Comparison of ENCODE assay signal across 8 cellular contexts in the genomic region with DNA sequence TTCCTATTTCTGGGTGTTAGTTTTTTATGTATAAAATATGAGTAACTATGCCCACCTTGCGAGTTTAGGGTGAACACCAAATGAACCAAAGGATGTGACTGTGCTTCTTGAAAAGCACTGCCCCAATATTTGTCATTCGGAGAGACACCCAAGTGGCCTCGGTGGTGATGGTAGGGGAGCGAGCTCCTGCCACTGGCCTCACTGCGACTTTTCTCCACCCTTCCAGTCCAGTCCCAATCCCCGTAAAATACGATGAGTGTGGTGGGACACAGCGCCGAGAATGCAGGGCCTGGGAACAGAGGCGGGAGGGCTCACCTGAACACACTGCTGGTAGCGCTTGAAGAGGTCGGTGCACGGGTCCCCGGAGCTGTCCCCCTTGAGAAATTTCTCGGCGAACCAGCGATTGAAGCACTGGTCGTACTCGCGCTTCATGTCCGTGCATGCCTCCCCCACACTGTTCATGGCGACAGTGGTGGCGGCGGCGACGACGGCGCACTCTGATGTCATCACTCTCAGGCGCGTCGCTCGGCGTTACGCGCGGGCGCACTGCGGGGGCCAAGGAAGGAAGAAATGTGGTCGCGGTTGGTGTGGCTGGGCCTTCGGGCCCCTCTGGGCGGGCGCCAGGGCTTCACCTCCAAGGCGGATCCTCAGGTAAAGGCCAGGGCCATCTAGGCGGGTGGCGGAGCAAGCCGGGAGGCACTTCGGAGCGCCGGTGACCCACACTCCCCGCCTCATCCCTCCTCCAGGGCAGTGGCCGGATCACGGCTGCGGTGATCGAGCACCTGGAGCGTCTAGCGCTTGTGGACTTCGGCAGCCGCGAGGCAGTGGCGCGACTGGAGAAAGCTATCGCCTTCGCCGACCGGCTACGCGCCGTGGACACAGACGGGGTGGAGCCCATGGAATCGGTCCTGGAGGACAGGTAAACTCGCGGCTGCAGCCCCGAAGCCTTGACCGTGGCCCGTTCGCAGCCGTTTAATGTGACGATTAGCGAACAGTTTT. TPM values are rescaled to one million over a fixed set of nuclear protein-coding genes. Genes with fewer than 3 reads are reported as not detected.
A peak's percentile ranks its signal among the peaks of the same experiment; 100 is the strongest.
DNase-seq lines count a peak whose midpoint lies in the region; ATAC-seq and TF ChIP-seq lines count a peak whose summit lies in the region.

A gene with protein sequence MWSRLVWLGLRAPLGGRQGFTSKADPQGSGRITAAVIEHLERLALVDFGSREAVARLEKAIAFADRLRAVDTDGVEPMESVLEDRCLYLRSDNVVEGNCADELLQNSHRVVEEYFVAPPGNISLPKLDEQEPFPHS (plus strand): TSS at position 534 of the 999 bp plus-strand sequence. CDS start 37 bp downstream, at position 571.
A gene (minus strand): TSS at position 474 of the 999 bp plus-strand sequence. CDS start 12 bp downstream, at position 462.

- under 1% methylated on average over 76 of the region's 80 CpGs for WGBS in smooth muscle cell (ENCODE audit: low lambda C conversion rate)

- H3F3A ChIP-seq in smooth muscle cell (ENCODE audit: low read depth) = peaks cover 7% of the 10 kb centered on the region

- DNase-seq in NCI-H2171 (lab: John Stamatoyannopoulos, UW) (peak; percentile 77), breast epithelium (ENCODE audit: low spot score in 2 of 2) (peak; percentile 74 to 83), immature natural killer cell (peak; percentile 88 to 89 (median 88)), smooth muscle cell (lab: John Stamatoyannopoulos, UW; ENCODE audit: unreplicated experiment) (peak; percentile 70)

- no peaks in the 10 kb centered on the region for H3K9me3 Mint-ChIP-seq in immature natural killer cell

- no peaks in the 10 kb centered on the region for H3K27me3 ChIP-seq in ACC112 (ENCODE audit: insufficient read depth, low read length)
- no peaks in the 10 kb centered on the region for H3K27me3 ChIP-seq in breast epithelium
- H3K27me3 ChIP-seq in smooth muscle cell (ENCODE audit: low read depth) = no peaks in the 10 kb centered on the region

- H3K36me3 Mint-ChIP-seq in immature natural killer cell = peaks cover 0 to 11% (median 4%) of the 10 kb centered on the region in 3 donors

- H3K27ac ChIP-seq in ACC112 (ENCODE audit: low read depth, low read length) = peak within 1 kb of the TSS; percentile 27; the same call in 1 of the 2 replicates
- H3K27ac ChIP-seq in breast epithelium = peak within 1 kb of the TSS; percentile 93 to 97
- peak within 1 kb of the TSS; percentile 89 for H3K27ac ChIP-seq in smooth muscle cell (ENCODE audit: low read depth)

- peak; percentile 73 for TF ChIP-seq POLR2A in breast epithelium (IDR thresholded peaks at IDR 0.05)

- H3K36me3 ChIP-seq in ACC112 (ENCODE audit: insufficient read depth, low read length) (peaks cover 10% of the 10 kb centered on the region), breast epithelium (no peaks in the 10 kb centered on the region), smooth muscle cell (ENCODE audit: low read depth) (no peaks in the 10 kb centered on the region)

- peak within 1 kb of the TSS; percentile 45 for H2AFZ ChIP-seq in ACC112 (ENCODE audit: low read length, unreplicated experiment)
- H2AFZ ChIP-seq in smooth muscle cell (ENCODE audit: low read depth) = peak within 1 kb of the TSS; percentile 76

- ATAC-seq in GM18867 (IDR thresholded peaks at IDR 0.05; ENCODE audit: unreplicated experiment) (peak; percentile 90), HG03095 (IDR thresholded peaks at IDR 0.05; ENCODE audit: unreplicated experiment) (peak; percentile 64)

- H3K4me1 ChIP-seq in ACC112 (ENCODE audit: control insufficient read depth, insufficient read depth, low read length, unreplicated experiment) (peaks cover 11% of the 10 kb centered on the region), breast epithelium (peaks cover 0 to 15% of the 10 kb centered on the region in 2 donors), smooth muscle cell (ENCODE audit: low read depth) (peaks cover 9% of the 10 kb centered on the region)

- peaks cover 6 to 13% (median 6%) of the 10 kb centered on the region in 3 donors for H3K27me3 Mint-ChIP-seq in immature natural killer cell (ENCODE audit: low read depth in 3 of 3)

- H3K4me3 Mint-ChIP-seq in immature natural killer cell = peak within 1 kb of the TSS; percentile 96 to 99 (median 98)

- H3K9me3 ChIP-seq in breast epithelium = no peaks in the 10 kb centered on the region
- H3K9me3 ChIP-seq in smooth muscle cell (replicated peaks; ENCODE audit: low read depth) = no peaks in the 10 kb centered on the region

- H3K9ac ChIP-seq in smooth muscle cell (ENCODE audit: low read depth) = peak within 1 kb of the TSS; percentile 90

- intact Hi-C loops in breast epithelium (cut with DNase I; ENCODE audit: low total_unique reads) = loop anchor here (5.0 kb wide), 1 partner anchor 1476 kb away; no protein-coding TSS in a partner anchor

- H3K4me1 Mint-ChIP-seq in immature natural killer cell = peaks cover 29 to 42% of the 10 kb centered on the region in 2 donors

- H3K4me3 ChIP-seq in ACC112 (ENCODE audit: low read depth, low read length) = peak within 1 kb of the TSS; percentile 85
- H3K4me3 ChIP-seq in WI38 (ENCODE audit: low read depth, low read length) = peak within 1 kb of the TSS; percentile 100
- peak within 1 kb of the TSS; percentile 90 to 99 (median 97) for H3K4me3 ChIP-seq in breast epithelium
- H3K4me3 ChIP-seq in smooth muscle cell = peak within 1 kb of the TSS; percentile 80

- H3K79me2 ChIP-seq in ACC112 (ENCODE audit: control insufficient read depth, insufficient read depth, low read length, unreplicated experiment) = peaks cover 56% of the 10 kb centered on the region
- H3K79me2 ChIP-seq in smooth muscle cell (ENCODE audit: low read depth) = peaks cover 63% of the 10 kb centered on the region

- H3K27ac Mint-ChIP-seq in immature natural killer cell = peak within 1 kb of the TSS; percentile 94 to 99 (median 98)

- TF ChIP-seq CTCF in WI38 (IDR thresholded peaks at IDR 0.05; ENCODE audit: low read depth, low read length) (no peak), breast epithelium (IDR thresholded peaks at IDR 0.05) (no peak), smooth muscle cell (IDR thresholded peaks at IDR 0.05; ENCODE audit: borderline replicate concordance, insufficient read depth, poor library complexity, severe bottlenecking) (no peak)

- peak within 1 kb of the TSS; percentile 94 for H3K4me2 ChIP-seq in smooth muscle cell

- no peaks in the 10 kb centered on the region for H4K20me1 ChIP-seq in smooth muscle cell (ENCODE audit: low read depth)

RNA-seq across cellular contexts. Expression of the first gene that starts in this region (rescaled TPM):
- 10 to 100 TPM; 26.5 to 35.8 (median 32.5) TPM for total RNA-seq in breast epithelium
- 10 to 100 TPM in 2 of 3 donors, 1 to 10 TPM in 1; 8.3 to 26.7 (median 23.3) TPM for polyA plus RNA-seq in immature natural killer cell
- 13.4 and 22.2 TPM in 2 replicates for total RNA-seq in smooth muscle cell
- polyA plus RNA-seq in smooth muscle cell = 9.8 and 10.3 TPM in 2 replicates

RNA-seq across cellular contexts. Expression of the second gene that starts in this region (rescaled TPM):
- total RNA-seq in breast epithelium (10 to 100 TPM; 10.2 to 21.3 (median 13.0) TPM), smooth muscle cell (47.1 and 54.8 TPM in 2 replicates)
- polyA plus RNA-seq in immature natural killer cell (10 to 100 TPM; 66.4 to 76.8 (median 69.2) TPM), smooth muscle cell (67.0 and 70.6 TPM in 2 replicates)

Comparison
In these comparisons a context has a peak if more than half of its experiments do, and no peak if none do; other contexts are left out.
1. Peak in every context shown above with its lines: DNase-seq, ATAC-seq, H3K4me3 ChIP-seq and H3K27ac ChIP-seq.
2. H3K27ac ChIP-seq: peak in every context shown above with its lines; median percentile 95 in breast epithelium; 89 in smooth muscle cell; 27 in ACC112.